Comparison of ENCODE assay signal across 17 cellular contexts in genomic region chr14:60125918-60126317, GRCh38. TPM values are rescaled to one million over a fixed set of nuclear protein-coding genes. Genes with fewer than 3 reads are reported as not detected.
DNase-seq lines count a peak whose midpoint lies in the region; ATAC-seq, FAIRE-seq and TF ChIP-seq lines count a peak whose summit lies in the region.
"Had no signal": no experiment of that assay in that cellular context is flagged by ENCODE, and none has a peak within 500 bp of the region (broad histone marks: within the 10 kb centered on the region; RNA-seq: fewer than 3 reads in every experiment).

No MANE protein-coding gene starts in this region.

- H3K9me3 Mint-ChIP-seq in HFFc6 (no peaks in the 10 kb centered on the region), astrocyte (ENCODE audit: unreplicated experiment) (no peaks in the 10 kb centered on the region)
- H3K9me3 Mint-ChIP-seq: CD4-positive, alpha-beta memory T cell had no signal

- peaks cover 44% of the 10 kb centered on the region for H3K36me3 ChIP-seq in astrocyte (ENCODE audit: insufficient read depth, low read length)

- peaks cover 72% of the 10 kb centered on the region for H3K36me3 Mint-ChIP-seq in HFFc6 (ENCODE audit: low read depth)
- peaks cover 19% of the 10 kb centered on the region for H3K36me3 Mint-ChIP-seq in astrocyte (ENCODE audit: low read depth, unreplicated experiment)

- no peaks in the 10 kb centered on the region for H3K4me1 ChIP-seq in astrocyte (ENCODE audit: insufficient read depth, low read length)
- H3K4me1 ChIP-seq: BLaER1, HAP-1 had no signal

- no peak overlapping the region for H3K27ac Mint-ChIP-seq in HFFc6
- no peak overlapping the region for H3K27ac Mint-ChIP-seq in astrocyte (ENCODE audit: unreplicated experiment)
- H3K27ac Mint-ChIP-seq: CD14-positive monocyte; CD4-positive, alpha-beta memory T cell had no signal

- H3K27ac ChIP-seq in astrocyte (ENCODE audit: low read depth, low read length): no peak overlapping the region
- H3K27ac ChIP-seq: BLaER1, HL-60 had no signal

- no peaks in the 10 kb centered on the region for H3K79me2 ChIP-seq in astrocyte (ENCODE audit: insufficient read depth, low read length)

- ATAC-seq in GM21717 (IDR thresholded peaks at IDR 0.05; ENCODE audit: unreplicated experiment): no peak
- ATAC-seq: K562 had no signal

- no peak overlapping the region for H2AFZ ChIP-seq in astrocyte (ENCODE audit: low read depth, low read length)

- no peak overlapping the region for H3K9ac ChIP-seq in astrocyte (ENCODE audit: low read length)
- H3K9ac ChIP-seq: BLaER1 had no signal

- H4K20me1 ChIP-seq in astrocyte (ENCODE audit: insufficient read depth, low read length): peaks cover 3% of the 10 kb centered on the region
- H4K20me1 ChIP-seq: BLaER1 had no signal

- H3K4me3 ChIP-seq in astrocyte (ENCODE audit: insufficient read depth, low read depth, low read length): no peak overlapping the region
- H3K4me3 ChIP-seq: BLaER1, HAP-1, K562 had no signal

- no peaks in the 10 kb centered on the region for H3K9me3 ChIP-seq in astrocyte (ENCODE audit: insufficient read depth, low read depth, low read length)
- H3K9me3 ChIP-seq: HAP-1 had no signal

- peaks cover 3% of the 10 kb centered on the region; the same call in 1 of the 2 replicates for H3K27me3 Mint-ChIP-seq in HFFc6 (ENCODE audit: insufficient read depth)
- no peaks in the 10 kb centered on the region for H3K27me3 Mint-ChIP-seq in astrocyte (ENCODE audit: low read depth, unreplicated experiment)
- H3K27me3 Mint-ChIP-seq: CD4-positive, alpha-beta memory T cell had no signal

- no peaks in the 10 kb centered on the region for H3K27me3 ChIP-seq in astrocyte (ENCODE audit: insufficient read depth, low read length)
- H3K27me3 ChIP-seq: BLaER1 had no signal

- H3K4me1 Mint-ChIP-seq in HFFc6 (ENCODE audit: low read depth) (peaks cover 11% of the 10 kb centered on the region; the same call in 1 of the 2 replicates), astrocyte (ENCODE audit: low read depth, unreplicated experiment) (no peaks in the 10 kb centered on the region)
- H3K4me1 Mint-ChIP-seq: CD14-positive monocyte had no signal

- DNase-seq in HFFc6 (peak; percentile 5), astrocyte (ENCODE audit: low read depth) (peak; percentile 34), iris pigment epithelial cell (ENCODE audit: low read depth) (peak; percentile 28)
- no peak for DNase-seq in activated T-cell treated with anti-CD3 and anti-CD28 coated beads, Interleukin-2, amount 50 U/mL, for 1 hour
- DNase-seq in stimulated activated naive CD4-positive, alpha-beta T cell treated with Interleukin-2 at 50 U/mL for 16 hours (lab: John Stamatoyannopoulos, UW): no peak
- DNase-seq: ACHN; CD4-positive, alpha-beta memory T cell; DMS153; DMS79; GF-D8 had no signal

- H3K4me3 Mint-ChIP-seq in HFFc6 (no peak overlapping the region), astrocyte (ENCODE audit: unreplicated experiment) (no peak overlapping the region)
- H3K4me3 Mint-ChIP-seq: CD14-positive monocyte; CD4-positive, alpha-beta memory T cell had no signal

- FAIRE-seq in astrocyte (lab: Jason Lieb, UNC): peak; percentile 39
- FAIRE-seq: H1, K562 had no signal

- no peak overlapping the region for H3K4me2 ChIP-seq in astrocyte (ENCODE audit: low read length)
- H3K4me2 ChIP-seq: BLaER1 had no signal

- TF ChIP-seq CTCF in HFFc6 (IDR thresholded peaks at IDR 0.05): no peak
- no peak for TF ChIP-seq CTCF in astrocyte (IDR thresholded peaks at IDR 0.05; ENCODE audit: insufficient read depth, low read depth, low read length)

RNA-seq across cellular contexts. Expression of gene PCNX4, which starts 34.2 kb away (rescaled TPM):
- total RNA-seq in HFFc6 (2021; fragmentation: NEBNext Ultra II Directional; extraction: Animal tissue kit (Norgen Biotek cat#: 25700)): 10 to 100 TPM; 46.5 to 67.7 (median 54.9) TPM
- total RNA-seq in astrocyte: 67.9 and 71.3 TPM in 2 replicates

RNA-seq across cellular contexts. Expression of gene DHRS7, which starts 39.3 kb away (rescaled TPM):
- total RNA-seq in HFFc6 (2021; fragmentation: NEBNext Ultra II Directional; extraction: Animal tissue kit (Norgen Biotek cat#: 25700)): 10 to 100 TPM; 50.0 to 75.0 (median 54.1) TPM
- total RNA-seq in astrocyte: 57.3 and 62.5 TPM in 2 replicates

Comparison
In these comparisons a context has a peak if more than half of its experiments do, and no peak if none do; other contexts are left out.
1. DNase-seq: peak in HFFc6 (single experiment), astrocyte (single experiment) and iris pigment epithelial cell (single experiment); none in activated T-cell treated with anti-CD3 and anti-CD28 coated beads, Interleukin-2, amount 50 U/mL, for 1 hour (single experiment) and stimulated activated naive CD4-positive, alpha-beta T cell treated with Interleukin-2 at 50 U/mL for 16 hours (single experiment).